In genomic region chr19:7852851-7853759, GRCh38 we compare ENCODE assay signal across 8 cellular contexts. TPM values are rescaled to one million over a fixed set of nuclear protein-coding genes. Genes with fewer than 3 reads are reported as not detected.
DNase-seq lines count a peak whose midpoint lies in the region; ATAC-seq, FAIRE-seq and TF ChIP-seq lines count a peak whose summit lies in the region.

No MANE protein-coding gene starts in this region.

- no peak overlapping the region for H3K4me3 ChIP-seq in A673 (ENCODE audit: low read depth, low read length, poor library complexity, severe bottlenecking)

- H3K36me3 ChIP-seq in A673 (ENCODE audit: insufficient read depth, low read length, poor library complexity, severe bottlenecking) = no peaks in the 10 kb centered on the region

- BruUV-seq in A673 (replicated peaks; lab: Mats Ljungman, UMichigan) = no TSS peak

- peak; percentile 92 for TF ChIP-seq CTCF in A673 (conservative IDR thresholded peaks at IDR 0.05; ENCODE audit: low read depth, low read length)

- H3K4me1 ChIP-seq in A673 (ENCODE audit: insufficient read depth, low read length, poor library complexity, severe bottlenecking) = no peaks in the 10 kb centered on the region

- POLR2A ChIA-PET in A673 (lab: Charles Lee; ENCODE audit: low non-redundant PET) = no interaction called here

- H3K27me3 ChIP-seq in A673 (replicated peaks; ENCODE audit: insufficient read depth, low read depth, low read length, poor library complexity) = no peaks in the 10 kb centered on the region

- DNase-seq in A673 (ENCODE audit: low spot score) (peak; percentile 73), GM18507 (ENCODE audit: extremely low spot score, insufficient read length, low read depth) (peak; percentile 88), NCI-H2107 treated with DMSO at 0.1 percent for 48 hours (lab: John Stamatoyannopoulos, UW; ENCODE audit: unreplicated experiment) (peak; percentile 70), caudate nucleus (lab: John Stamatoyannopoulos, UW) (peak in 44 of 61 donors; percentile 18 to 69 (median 48)), kidney tubule cell (ENCODE audit: low spot score) (peak; percentile 90)
- DNase-seq in activated CD4-positive, CD25-positive, alpha-beta regulatory T cell (lab: John Stamatoyannopoulos, UW) = peak; percentile 39 to 49 (median 44)
- DNase-seq in stimulated activated CD4-positive, alpha-beta T cell treated with anti-CD3 and anti-CD28 coated beads, Interleukin-4, amount 100 ng/mL, for 48 hours (ENCODE audit: low read depth in 2 of 2) = peak; percentile 60 to 71

- intact Hi-C loops in A673 (cut with micrococcal nuclease; ENCODE audit: unreplicated experiment) = loop anchor here (10.0 kb wide), 1 partner anchor 402 kb away; no protein-coding TSS in a partner anchor

- no peaks in the 10 kb centered on the region for H3K9me3 ChIP-seq in A673 (ENCODE audit: low read depth, low read length, poor library complexity, severe bottlenecking)

- ATAC-seq in HG02884 (IDR thresholded peaks at IDR 0.05; ENCODE audit: unreplicated experiment) = no peak

- CTCF ChIA-PET in A673 (lab: Charles Lee) = interaction anchor here (0.6 kb wide), 2 partner anchors 34 to 68 kb away, joined by 3 to 5 read pairs; no protein-coding TSS in a partner anchor

- FAIRE-seq in GM18507 (lab: Jason Lieb, UNC) = peak; percentile 61

- H3K27ac ChIP-seq in A673 (ENCODE audit: low read depth, low read length, poor library complexity, severe bottlenecking) (no peak overlapping the region), caudate nucleus (ENCODE audit: low read depth, low read length) (peak overlapping the region; percentile 99)

RNA-seq across cellular contexts. Expression of gene PRR36, which starts 21.1 kb away (rescaled TPM):
- total RNA-seq in A673 (2021) = 3.3 and 4.9 TPM in 2 replicates

RNA-seq across cellular contexts. Expression of gene EVI5L, which starts 23.1 kb away (rescaled TPM):
- total RNA-seq in A673 (2021) = 4.8 and 8.8 TPM in 2 replicates

RNA-seq across cellular contexts. Expression of gene LRRC8E, which starts 35.2 kb away (rescaled TPM):
- 0.77 and 0.79 TPM in 2 replicates for total RNA-seq in A673 (2021)

RNA-seq across cellular contexts. Expression of gene MAP2K7, which starts 50.6 kb away (rescaled TPM):
- total RNA-seq in A673 (2021) = 46.1 and 46.7 TPM in 2 replicates
